21 cellular contexts compared by ENCODE assay signal in the genomic region with DNA sequence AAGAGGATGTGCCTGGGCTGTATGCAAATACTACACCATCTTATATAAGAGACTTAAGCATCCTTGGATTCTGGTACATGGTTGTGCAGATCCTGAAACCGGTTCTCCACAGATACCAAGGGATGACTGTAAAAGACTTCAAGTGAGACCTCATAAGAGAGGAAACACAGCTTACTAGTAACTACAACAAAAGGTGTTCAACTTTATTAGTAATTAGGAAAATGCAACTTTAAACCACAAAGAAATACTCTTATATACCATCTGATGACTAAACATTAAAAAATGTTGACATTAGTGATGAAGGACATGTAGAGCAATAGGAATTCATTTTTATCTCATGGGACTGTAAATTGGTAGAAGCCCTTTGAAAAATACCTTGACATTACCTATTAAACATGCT.
DNase-seq lines count a peak whose midpoint lies in the region; ATAC-seq lines count a peak whose summit lies in the region.
"Had no signal": no experiment of that assay in that cellular context is flagged by ENCODE, and none has a peak within 500 bp of the region (broad histone marks: within the 10 kb centered on the region; RNA-seq: fewer than 3 reads in every experiment).

No MANE protein-coding gene starts in this region.

- ATAC-seq in HG03469 (IDR thresholded peaks at IDR 0.05; ENCODE audit: unreplicated experiment): no peak

- DNase-seq in A172 (ENCODE audit: low spot score): peak; percentile 30
- peak; percentile 25 for DNase-seq in HT1080 (ENCODE audit: low read depth)
- DNase-seq in amniotic epithelial cell (ENCODE audit: low read depth): peak; percentile 13
- peak; percentile 6 for DNase-seq in glomerular visceral epithelial cell (ENCODE audit: extremely low spot score)
- no peak for DNase-seq in NCI-H526 (lab: John Stamatoyannopoulos, UW)
- DNase-seq in T-helper 9 cell: no peak
- DNase-seq in C1 segment of cervical spinal cord (lab: John Stamatoyannopoulos, UW): no peak
- DNase-seq: 8988T; AML-193; Calu3; CD8-positive, alpha-beta memory T cell; H7; NCI-H1417; NCI-H1694 treated with DMSO at 0.1 percent for 48 hours; NCI-H2081 treated with DMSO at 0.1 percent for 48 hours; NCI-H2171 treated with DMSO at 0.1 percent for 48 hours; NCI-H446; NCI-H526 treated with DMSO at 0.1 percent for 48 hours; SIG-M5; SK-N-SH had no signal

Comparison
In these comparisons a context has a peak if more than half of its experiments do, and no peak if none do; other contexts are left out.
1. DNase-seq: peak in A172 (single experiment), HT1080 (single experiment), amniotic epithelial cell (single experiment) and glomerular visceral epithelial cell (single experiment); none in NCI-H526 (0 of 2), T-helper 9 cell (single experiment) and C1 segment of cervical spinal cord (0 of 14).